ENCODE assay signal across 21 cellular contexts in genomic region chr10:91022390-91022789, GRCh38.
DNase-seq lines count a peak whose midpoint lies in the region; ATAC-seq and TF ChIP-seq lines count a peak whose summit lies in the region.
"Had no signal": no experiment of that assay in that cellular context is flagged by ENCODE, and none has a peak within 500 bp of the region (broad histone marks: within the 10 kb centered on the region; RNA-seq: fewer than 3 reads in every experiment).

No MANE protein-coding gene starts in this region.

- intact Hi-C loops in activated B cell treated with CpG ODN at 0.5 μM for 24 hours (cut with micrococcal nuclease): no loop called here
- intact Hi-C loops in lower lobe of right lung (cut with DNase I): no loop called here

- no peak overlapping the region for H3K4me3 Mint-ChIP-seq in activated B cell treated with CpG ODN at 0.5 μM for 24 hours
- H3K4me3 Mint-ChIP-seq: activated CD4-positive, alpha-beta memory T cell treated with anti-CD3 and anti-CD28 coated beads, Interleukin-2, amount 10 ng/mL, durations not matched to agents 7 days and 5 days; CD4-positive, alpha-beta memory T cell; T-helper 17 cell had no signal

- H3K27ac ChIP-seq in lower lobe of right lung: peak overlapping the region; percentile 31
- H3K27ac ChIP-seq in substantia nigra (ENCODE audit: low read depth, low read length, poor library complexity, severe bottlenecking): peak overlapping the region; percentile 97
- H3K27ac ChIP-seq: neutrophil, PC-9 had no signal

- H3K36me3 ChIP-seq in lower lobe of right lung: no peaks in the 10 kb centered on the region
- H3K36me3 ChIP-seq: esophagus muscularis mucosa, gastrocnemius medialis, neutrophil had no signal

- CTCF ChIA-PET in activated B cell treated with CpG ODN at 0.5 μM for 24 hours (lab: Charles Lee): no interaction called here
- CTCF ChIA-PET in GM10248 (lab: Yijun Ruan, JAX): interaction anchor here (1.4 kb wide), 1 partner anchor 21 kb away, joined by 3 read pairs; no protein-coding TSS in a partner anchor

- no peak for ATAC-seq in activated B cell treated with CpG ODN at 0.5 μM for 24 hours (ENCODE audit: low read depth)
- ATAC-seq in lower lobe of right lung: no peak
- ATAC-seq: gastrocnemius medialis, mucosa of descending colon, T-helper 17 cell had no signal

- H3K4me1 Mint-ChIP-seq in activated B cell treated with CpG ODN at 0.5 μM for 24 hours: peaks cover 6% of the 10 kb centered on the region
- H3K4me1 Mint-ChIP-seq: activated CD4-positive, alpha-beta memory T cell treated with anti-CD3 and anti-CD28 coated beads, Interleukin-2, amount 10 ng/mL, durations not matched to agents 7 days and 5 days; CD4-positive, alpha-beta memory T cell had no signal

- no peak overlapping the region for H3K4me3 ChIP-seq in lower lobe of right lung
- H3K4me3 ChIP-seq: esophagus muscularis mucosa, gastrocnemius medialis, mucosa of descending colon, PC-9 had no signal

- H3K9me3 Mint-ChIP-seq in activated B cell treated with CpG ODN at 0.5 μM for 24 hours: no peaks in the 10 kb centered on the region

- H3K9me3 ChIP-seq in lower lobe of right lung: no peaks in the 10 kb centered on the region
- H3K9me3 ChIP-seq: esophagus muscularis mucosa, gastrocnemius medialis, mucosa of descending colon, neutrophil had no signal

- no peaks in the 10 kb centered on the region for H3K36me3 Mint-ChIP-seq in activated B cell treated with CpG ODN at 0.5 μM for 24 hours (ENCODE audit: low read depth)
- H3K36me3 Mint-ChIP-seq: CD4-positive, alpha-beta memory T cell had no signal

- DNase-seq in LHCN-M2 (ENCODE audit: low read depth) (peak; percentile 98), activated B cell treated with CpG ODN at 0.5 μM for 24 hours (no peak), lower lobe of right lung (no peak), substantia nigra (lab: John Stamatoyannopoulos, UW) (peak in 2 of 49 donors; percentile 9 to 35), GM10248 (ENCODE audit: extremely low spot score) (no peak), NCI-H446 treated with DMSO at 0.1 percent for 48 hours (lab: John Stamatoyannopoulos, UW) (no peak), NCI-H2227 treated with DMSO at 0.1 percent for 48 hours (lab: John Stamatoyannopoulos, UW) (no peak)
- DNase-seq: activated CD4-positive, alpha-beta memory T cell treated with anti-CD3 and anti-CD28 coated beads, Interleukin-2, amount 10 ng/mL, durations not matched to agents 7 days and 5 days; activated naive CD4-positive, alpha-beta T cell; CD4-positive, alpha-beta memory T cell; cerebellar nuclear complex; DMS53; effector memory CD4-positive, alpha-beta T cell; gastrocnemius medialis; mucosa of descending colon; NCI-H1436; NCI-H345; PC-9; T-helper 17 cell had no signal

- peaks cover 14% of the 10 kb centered on the region for H3K4me1 ChIP-seq in lower lobe of right lung

- H3K27me3 ChIP-seq in lower lobe of right lung (ENCODE audit: low read depth): no peaks in the 10 kb centered on the region
- H3K27me3 ChIP-seq: esophagus muscularis mucosa, gastrocnemius medialis had no signal

- H3K27ac Mint-ChIP-seq in activated B cell treated with CpG ODN at 0.5 μM for 24 hours: peak overlapping the region; percentile 11
- H3K27ac Mint-ChIP-seq: activated CD4-positive, alpha-beta memory T cell treated with anti-CD3 and anti-CD28 coated beads, Interleukin-2, amount 10 ng/mL, durations not matched to agents 7 days and 5 days; CD4-positive, alpha-beta memory T cell; T-helper 17 cell had no signal

- TF ChIP-seq CTCF in activated B cell treated with CpG ODN at 0.5 μM for 24 hours (IDR thresholded peaks at IDR 0.05) (no peak), lower lobe of right lung (IDR thresholded peaks at IDR 0.05) (no peak), GM10248 (IDR thresholded peaks at IDR 0.05; ENCODE audit: control extremely low read depth, extremely low read depth, low read depth, missing control alignments) (no peak)

- no peaks in the 10 kb centered on the region for H3K27me3 Mint-ChIP-seq in activated B cell treated with CpG ODN at 0.5 μM for 24 hours

- POLR2A ChIA-PET in activated B cell treated with CpG ODN at 0.5 μM for 24 hours (lab: Charles Lee) (no interaction called here), GM10248 (lab: Yijun Ruan, JAX) (no interaction called here)
